In genomic region chr21:25369524-25370300, GRCh38 we compare ENCODE assay signal across 16 cellular contexts.
A peak's percentile ranks its signal among the peaks of the same experiment; 100 is the strongest.
DNase-seq lines count a peak whose midpoint lies in the region; ATAC-seq, FAIRE-seq and TF ChIP-seq lines count a peak whose summit lies in the region.
"Had no signal": no experiment of that assay in that cellular context is flagged by ENCODE, and none has a peak within 500 bp of the region (broad histone marks: within the 10 kb centered on the region; RNA-seq: fewer than 3 reads in every experiment).

No MANE protein-coding gene starts in this region.

- no TSS peak for BruUV-seq in Panc1 (replicated peaks; lab: Mats Ljungman, UMichigan)

- H2BK15ac ChIP-seq in H1 (ENCODE audit: low read length): no peak overlapping the region

- H3K79me1 ChIP-seq in H1 (ENCODE audit: low read depth, low read length): no peaks in the 10 kb centered on the region

- CTCF ChIA-PET in BJ (lab: Yijun Ruan, JAX): interaction anchor here (1.1 to 1.6 kb wide), 3 partner anchors 9 to 16 kb away, joined by 3 to 4 read pairs (median 3); no protein-coding TSS in a partner anchor
- CTCF ChIA-PET in Panc1 (lab: Charles Lee): no interaction called here
- CTCF ChIA-PET in H1 (lab: Charles Lee; ENCODE audit: partially characterized antibody): interaction anchor here (0.7 to 4.6 kb wide), 7 partner anchors 10 to 1239 kb away, joined by 3 to 26 read pairs (median 5); no protein-coding TSS in a partner anchor

- H3K27me3 ChIP-seq in BJ (ENCODE audit: control insufficient read depth, insufficient read depth, low read length) (no peaks in the 10 kb centered on the region), Panc1 (ENCODE audit: control insufficient read depth, insufficient read depth, low read length) (no peaks in the 10 kb centered on the region), H1 (replicated peaks in 1 of 4; ENCODE audit: control insufficient read depth in 3 of 4, extremely low read depth in 1 of 4, insufficient read depth in 3 of 4, low read length in 3 of 4) (no peaks in the 10 kb centered on the region), osteoblast (ENCODE audit: insufficient read depth, low read length) (no peaks in the 10 kb centered on the region)
- H3K27me3 ChIP-seq: adrenal gland, ovary had no signal

- no peak overlapping the region for H2BK5ac ChIP-seq in H1 (ENCODE audit: low read depth, low read length)

- TF ChIP-seq POLR2A in H1 (IDR thresholded peaks at IDR 0.05; ENCODE audit: control extremely low read depth in 1 of 2, low read depth in 2 of 2, low read length in 2 of 2): no peak

- no peak overlapping the region for H3K4ac ChIP-seq in H1 (replicated peaks; ENCODE audit: insufficient read length, low read depth, low read length)

- H3K4me2 ChIP-seq in H1 (ENCODE audit: insufficient read depth in 1 of 2, low read depth in 2 of 2, low read length in 2 of 2) (no peak overlapping the region), osteoblast (ENCODE audit: insufficient read depth, low read length) (peak overlapping the region; percentile 40)

- in situ Hi-C loops in Panc1 (cut with HindIII; ENCODE audit: low pct_unique_long_range_greater_than_20kb, low sequenced_read_pairs): no loop called here

- H3K4me3 ChIP-seq in BJ (ENCODE audit: low read depth, low read length): no peak overlapping the region
- H3K4me3 ChIP-seq in Panc1 (ENCODE audit: low read depth in 2 of 2, low read length in 2 of 2): no peak overlapping the region
- H3K4me3 ChIP-seq in H1 (ENCODE audit: extremely low read depth in 1 of 4, insufficient read depth in 2 of 4, low read depth in 3 of 4, low read length in 4 of 4): no peak overlapping the region
- no peak overlapping the region for H3K4me3 ChIP-seq in osteoblast (ENCODE audit: insufficient read depth, low read length)
- H3K4me3 ChIP-seq: adrenal gland, GM12878, ovary had no signal

- intact Hi-C loops in Panc1 (cut with micrococcal nuclease; ENCODE audit: unreplicated experiment): no loop called here

- no peak overlapping the region for H2BK20ac ChIP-seq in H1 (ENCODE audit: low read length)

- TF ChIP-seq CTCF in BJ (IDR thresholded peaks at IDR 0.05; ENCODE audit: insufficient read depth, low read depth, low read length): no peak
- TF ChIP-seq CTCF in Panc1 (IDR thresholded peaks at IDR 0.05): no peak
- no peak for TF ChIP-seq CTCF in H1 (IDR thresholded peaks at IDR 0.05; ENCODE audit: control extremely low read depth in 1 of 3, insufficient read depth in 1 of 3, low read depth in 1 of 3, low read length in 3 of 3)
- TF ChIP-seq CTCF in osteoblast (IDR thresholded peaks at IDR 0.05; ENCODE audit: extremely low read depth, low read depth, low read length): no peak

- H2AFZ ChIP-seq in H1 (ENCODE audit: low read length): no peak overlapping the region
- H2AFZ ChIP-seq in osteoblast (ENCODE audit: low read length): peak overlapping the region; percentile 21

- H3K27ac ChIP-seq in Panc1 (ENCODE audit: low read length) (no peak overlapping the region), H1 (ENCODE audit: low read depth, low read length) (no peak overlapping the region), osteoblast (ENCODE audit: low read depth, low read length) (peak overlapping the region; percentile 83)
- H3K27ac ChIP-seq: adrenal gland, C4-2B, ovary had no signal

- no peak for TF ChIP-seq EP300 in H1 (IDR thresholded peaks at IDR 0.05; ENCODE audit: borderline replicate concordance in 1 of 2, low read depth in 2 of 2, low read length in 2 of 2)

- H2BK120ac ChIP-seq in H1 (replicated peaks; ENCODE audit: low read depth, low read length): no peak overlapping the region

- H3K23ac ChIP-seq in H1 (ENCODE audit: insufficient read length): no peak overlapping the region

- peak; percentile 56; the same call in 1 of the 2 replicates for ATAC-seq in Panc1
- ATAC-seq: GM12878 had no signal

- H3K4me1 ChIP-seq in Panc1 (ENCODE audit: control insufficient read depth, insufficient read depth, low read length): no peaks in the 10 kb centered on the region
- peaks cover 5 to 12% (median 9%) of the 10 kb centered on the region in 4 experiments; a peak in 4 of 7 replicates for H3K4me1 ChIP-seq in H1 (replicated peaks in 1 of 4; ENCODE audit: control insufficient read depth in 3 of 4, insufficient read depth in 4 of 4, low read length in 3 of 4)
- peaks cover 25% of the 10 kb centered on the region for H3K4me1 ChIP-seq in osteoblast (ENCODE audit: insufficient read depth, low read length)
- H3K4me1 ChIP-seq: adrenal gland had no signal

- H3K9ac ChIP-seq in H1 (replicated peaks in 1 of 4; ENCODE audit: extremely low read depth in 1 of 4, low read depth in 3 of 4, low read length in 3 of 4): no peak overlapping the region

- no peaks in the 10 kb centered on the region for H3K9me3 ChIP-seq in Panc1 (ENCODE audit: control insufficient read depth, insufficient read depth, low read depth, low read length)
- H3K9me3 ChIP-seq in H1 (ENCODE audit: insufficient read depth in 2 of 2, low read depth in 1 of 2, low read length in 1 of 2): no peaks in the 10 kb centered on the region
- no peaks in the 10 kb centered on the region for H3K9me3 ChIP-seq in osteoblast (ENCODE audit: low read depth, low read length)
- H3K9me3 ChIP-seq: adrenal gland, ovary had no signal

- FAIRE-seq in H1 (lab: Jason Lieb, UNC): no peak
- FAIRE-seq: GM12878 had no signal

- no peak overlapping the region for H4K5ac ChIP-seq in H1 (ENCODE audit: insufficient read length, low read depth, low read length)

- no peak overlapping the region for H4K8ac ChIP-seq in H1 (ENCODE audit: extremely low read depth, insufficient read depth, low read length)

- H4K91ac ChIP-seq in H1 (replicated peaks; ENCODE audit: insufficient read length, low read length): no peak overlapping the region

- H3K79me2 ChIP-seq in H1 (ENCODE audit: control insufficient read depth in 1 of 2, insufficient read depth in 2 of 2, low read length in 2 of 2) (no peaks in the 10 kb centered on the region), osteoblast (ENCODE audit: insufficient read depth, low read length) (no peaks in the 10 kb centered on the region)

- H2AK5ac ChIP-seq in H1 (ENCODE audit: low read depth, low read length): no peak overlapping the region

- H2BK12ac ChIP-seq in H1 (ENCODE audit: low read depth, low read length): no peak overlapping the region

- no peak overlapping the region for H3K56ac ChIP-seq in H1 (replicated peaks; ENCODE audit: insufficient read length, low read depth, low read length)

- H3K18ac ChIP-seq in H1 (ENCODE audit: extremely low read depth, low read length): peak overlapping the region; percentile 3; the same call in 1 of the 2 replicates

- H4K20me1 ChIP-seq in H1 (replicated peaks in 1 of 2; ENCODE audit: control insufficient read depth in 1 of 2, insufficient read depth in 2 of 2, low read length in 2 of 2) (no peaks in the 10 kb centered on the region), osteoblast (ENCODE audit: insufficient read depth, low read length) (no peaks in the 10 kb centered on the region)

- no peak for TF ChIP-seq RAD21 in H1 (IDR thresholded peaks at IDR 0.05 in 1 of 2, conservative IDR thresholded peaks at IDR 0.05 in 1 of 2; ENCODE audit: low read depth in 2 of 2, low read length in 2 of 2)

- DNase-seq in BJ (ENCODE audit: low read depth) (peak; percentile 83), Panc1 (ENCODE audit: low read depth, low spot score) (no peak), H1 (ENCODE audit: low read depth in 1 of 2, low spot score in 2 of 2) (no peak), osteoblast (ENCODE audit: insufficient read length, low spot score, missing footprints) (peak; percentile 17), NCI-H2081 treated with DMSO at 0.1 percent for 48 hours (lab: John Stamatoyannopoulos, UW) (no peak), T-helper 1 cell (no peak), SHP77 treated with DMSO at 0.1 percent for 48 hours (lab: John Stamatoyannopoulos, UW) (no peak), nucleus accumbens (lab: John Stamatoyannopoulos, UW) (no peak)
- DNase-seq: activated CD4-positive, alpha-beta T cell treated with anti-CD3 and anti-CD28 coated beads, Interleukin-2, amount 10 ng/mL, durations not matched to agents 7 days and 5 days; cortex of kidney; DMS79; NCI-H187; ovary had no signal

- 87% methylated on average over 4 of the region's 4 CpGs; no CpG with 5 or more reads in 1 of the 2 experiments for WGBS in H1 (ENCODE audit: extremely low coverage in 1 of 2, insufficient coverage in 1 of 2, insufficient read length in 1 of 2, insufficient replicate concordance in 2 of 2, low coverage in 1 of 2, low lambda C conversion rate in 2 of 2, missing lambda C conversion rate in 1 of 2), 2 experiments

- H3K23me2 ChIP-seq in H1 (ENCODE audit: low read depth, low read length): no peaks in the 10 kb centered on the region

- POLR2A ChIA-PET in BJ (lab: Charles Lee): interaction anchor here (1.1 kb wide), 1 partner anchor 40 kb away, joined by 9 read pairs; no protein-coding TSS in a partner anchor
- POLR2A ChIA-PET in Panc1 (lab: Charles Lee): no interaction called here
- POLR2A ChIA-PET in H1 (lab: Charles Lee; ENCODE audit: partially characterized antibody): no interaction called here

- H3K36me3 ChIP-seq in BJ (ENCODE audit: control insufficient read depth, insufficient read depth, low read length) (no peaks in the 10 kb centered on the region), Panc1 (ENCODE audit: control insufficient read depth, insufficient read depth, low read length) (no peaks in the 10 kb centered on the region), H1 (ENCODE audit: control insufficient read depth in 2 of 4, insufficient read depth in 4 of 4, low read length in 3 of 4) (no peaks in the 10 kb centered on the region), osteoblast (ENCODE audit: insufficient read depth, low read length) (no peaks in the 10 kb centered on the region)
- H3K36me3 ChIP-seq: adrenal gland, ovary had no signal

- H3K14ac ChIP-seq in H1 (ENCODE audit: insufficient read length): no peak overlapping the region

TF ChIP-seq in H1, 55 proteins besides CTCF, POLR2A, EP300 and RAD21:
- TF ChIP-seq SP2 (IDR thresholded peaks at IDR 0.05; ENCODE audit: low read length): no peak
- no peak for TF ChIP-seq KDM1A (IDR thresholded peaks at IDR 0.05; ENCODE audit: borderline replicate concordance, low read length)
- TF ChIP-seq TBP (IDR thresholded peaks at IDR 0.05; ENCODE audit: low read depth, low read length): no peak
- TF ChIP-seq CBX8 (IDR thresholded peaks at IDR 0.05; ENCODE audit: borderline replicate concordance, low read depth, low read length): no peak

Comparison
In these comparisons a context has a peak if more than half of its experiments do, and no peak if none do; other contexts are left out.
1. DNase-seq: peak in BJ (single experiment) and osteoblast (single experiment); none in Panc1 (single experiment), H1 (0 of 2), NCI-H2081 treated with DMSO at 0.1 percent for 48 hours (single experiment), T-helper 1 cell (0 of 5), SHP77 treated with DMSO at 0.1 percent for 48 hours (single experiment) and nucleus accumbens (0 of 56).